Comparison of ENCODE assay signal across 24 cellular contexts in the genomic region with DNA sequence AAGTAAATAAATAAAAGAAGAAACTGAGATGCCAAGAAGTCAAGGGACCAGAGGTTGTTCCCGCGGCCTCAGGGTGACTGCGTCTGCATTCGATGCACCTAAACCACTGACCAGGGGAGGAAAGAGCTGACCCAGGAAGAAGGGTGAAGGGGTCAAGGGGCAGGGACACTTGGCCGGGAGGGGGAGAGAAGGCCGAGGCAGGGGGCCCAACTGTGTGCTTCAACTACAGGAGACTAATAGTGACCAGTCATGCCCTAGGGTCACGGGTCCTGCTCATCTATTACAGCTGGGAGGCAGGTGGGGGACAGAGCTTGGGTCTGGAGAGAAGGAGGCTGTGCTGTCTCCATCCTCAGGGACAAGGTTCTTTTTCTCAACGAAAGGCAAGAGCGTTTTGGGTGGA.
"Had no signal": no experiment of that assay in that cellular context is flagged by ENCODE, and none has a peak within 500 bp of the region (broad histone marks: within the 10 kb centered on the region; RNA-seq: fewer than 3 reads in every experiment).

No MANE protein-coding gene starts in this region.

- H3K9me3 ChIP-seq: breast epithelium, esophagus muscularis mucosa, gastroesophageal sphincter, ovary, right lobe of liver, stomach, thoracic aorta, transverse colon had no signal

- H3K4me3 ChIP-seq: breast epithelium, esophagus muscularis mucosa, gastroesophageal sphincter, lung, ovary, right lobe of liver, skin epidermis, stomach, thoracic aorta, transverse colon had no signal

- H3K4me3 Mint-ChIP-seq: naive thymus-derived CD4-positive, alpha-beta T cell had no signal

- FAIRE-seq: endometrium had no signal

- H3K27me3 ChIP-seq: breast epithelium, esophagus muscularis mucosa, gastroesophageal sphincter, ovary, right lobe of liver, stomach, transverse colon had no signal

- H3K27me3 Mint-ChIP-seq: naive thymus-derived CD4-positive, alpha-beta T cell had no signal

- H3K27ac Mint-ChIP-seq: naive thymus-derived CD4-positive, alpha-beta T cell had no signal

- ATAC-seq: gastroesophageal sphincter; left lobe of liver; naive thymus-derived CD4-positive, alpha-beta T cell; right lobe of liver had no signal

- DNase-seq: central memory CD4-positive, alpha-beta T cell; cortex of kidney; effector memory CD4-positive, alpha-beta T cell; head of caudate nucleus; hippocampal formation; kidney glomerular epithelial cell; naive thymus-derived CD4-positive, alpha-beta T cell; nucleus accumbens; ovary; stimulated activated CD4-positive, alpha-beta T cell treated with anti-CD3 and anti-CD28 coated beads, Interleukin-12 subunit alpha, Interleukin-12 subunit beta, amount 100 ng/mL, for 4 hours; stimulated activated naive CD4-positive, alpha-beta T cell; stomach; substantia nigra; transverse colon had no signal

- H3K36me3 ChIP-seq: breast epithelium, ovary, right lobe of liver had no signal

- H3K27ac ChIP-seq: epithelial cell of prostate, ovary, right lobe of liver, thoracic aorta, transverse colon had no signal

- H3K9me3 Mint-ChIP-seq: naive thymus-derived CD4-positive, alpha-beta T cell had no signal

- H3K4me1 ChIP-seq: right lobe of liver had no signal
